Comparison of ENCODE assay signal across 15 cellular contexts in genomic region chr6:12529364-12530019, GRCh38.
DNase-seq lines count a peak whose midpoint lies in the region; ATAC-seq and TF ChIP-seq lines count a peak whose summit lies in the region.
"Had no signal": no experiment of that assay in that cellular context is flagged by ENCODE, and none has a peak within 500 bp of the region (broad histone marks: within the 10 kb centered on the region; RNA-seq: fewer than 3 reads in every experiment).

No MANE protein-coding gene starts in this region.

- TF ChIP-seq CTCF in GM23338 (conservative IDR thresholded peaks at IDR 0.05; ENCODE audit: low read depth in 2 of 2) (no peak), OCI-LY1 (IDR thresholded peaks at IDR 0.05; ENCODE audit: low read length) (no peak), progenitor cell of endocrine pancreas (IDR thresholded peaks at IDR 0.05; ENCODE audit: unreplicated experiment) (no peak)

- H3K27ac ChIP-seq in GM23338 (ENCODE audit: low read depth), result no peak overlapping the region
- H3K27ac ChIP-seq in OCI-LY1 (ENCODE audit: low read depth, low read length, poor library complexity, severe bottlenecking), result no peak overlapping the region
- H3K27ac ChIP-seq: C4-2B had no signal

- no peaks in the 10 kb centered on the region for H3K36me3 Mint-ChIP-seq in GM23338 (ENCODE audit: low read depth)
- H3K36me3 Mint-ChIP-seq in progenitor cell of endocrine pancreas (ENCODE audit: insufficient read depth), result peaks cover 1% of the 10 kb centered on the region

- H3K27ac Mint-ChIP-seq in GM23338 (no peak overlapping the region), progenitor cell of endocrine pancreas (peak overlapping the region; percentile 12)

- H3K4me1 ChIP-seq in GM23338 (ENCODE audit: insufficient read depth) (0 out of 2 replicates have a peak, but pooled peaks cover 7% of the 10 kb centered on the region), OCI-LY1 (ENCODE audit: insufficient read depth, low read length, severe bottlenecking) (peaks cover 5% of the 10 kb centered on the region)

- peaks cover 7% of the 10 kb centered on the region for H3K4me1 Mint-ChIP-seq in GM23338
- peaks cover 7% of the 10 kb centered on the region for H3K4me1 Mint-ChIP-seq in progenitor cell of endocrine pancreas (ENCODE audit: low read depth)

- H3K9me2 ChIP-seq in GM23338 (ENCODE audit: insufficient read depth), result no peaks in the 10 kb centered on the region
- no peaks in the 10 kb centered on the region for H3K9me2 ChIP-seq in OCI-LY1 (ENCODE audit: low read depth, low read length)

- H3K79me2 ChIP-seq in GM23338 (replicated peaks; ENCODE audit: insufficient read depth) (no peaks in the 10 kb centered on the region), OCI-LY1 (ENCODE audit: insufficient read depth, low read length) (no peaks in the 10 kb centered on the region)

- no peak overlapping the region for H3K9ac ChIP-seq in OCI-LY1 (ENCODE audit: low read length)

- DNase-seq in GM23338 (ENCODE audit: low spot score), result peak; percentile 11
- peak; percentile 81 for DNase-seq in islet precursor cell
- no peak for DNase-seq in progenitor cell of endocrine pancreas (ENCODE audit: low spot score, unreplicated experiment)
- DNase-seq in SIG-M5 (lab: John Stamatoyannopoulos, UW), result no peak
- DNase-seq in activated T-cell treated with anti-CD3 and anti-CD28 coated beads, Interleukin-2, amount 50 U/mL, for 48 hours, result no peak
- DNase-seq: DMS 273 treated with DMSO at 0.1 percent for 48 hours, HCEC 1CT, KG1, NCI-H1436, NCI-H2081, NCI-H510A treated with DMSO at 0.1 percent for 48 hours, SHP77 treated with DMSO at 0.1 percent for 48 hours had no signal

- peak overlapping the region; percentile 86; the same call in 1 of the 2 replicates for H2AFZ ChIP-seq in GM23338
- H2AFZ ChIP-seq in OCI-LY1 (ENCODE audit: low read length), result 0 out of 2 replicates have a peak overlapping the region, but pooled peaks have one; percentile 48

- peak; percentile 44; the same call in 2 of the 3 replicates for ATAC-seq in GM23338
- ATAC-seq in HG03139 (IDR thresholded peaks at IDR 0.05; ENCODE audit: unreplicated experiment), result no peak

- no peaks in the 10 kb centered on the region for H4K20me1 ChIP-seq in GM23338 (replicated peaks; ENCODE audit: insufficient read depth)
- H4K20me1 ChIP-seq in OCI-LY1 (ENCODE audit: insufficient read depth, low read length), result no peaks in the 10 kb centered on the region

- H3K9me3 Mint-ChIP-seq in GM23338 (no peaks in the 10 kb centered on the region), progenitor cell of endocrine pancreas (ENCODE audit: low read depth) (peaks cover 6% of the 10 kb centered on the region)

- H3K27me3 ChIP-seq in GM23338 (ENCODE audit: insufficient read depth) (no peaks in the 10 kb centered on the region), OCI-LY1 (ENCODE audit: insufficient read depth, low read length) (no peaks in the 10 kb centered on the region)

- peaks cover 9% of the 10 kb centered on the region for H3K9me3 ChIP-seq in OCI-LY1 (ENCODE audit: low read length)

- H3F3A ChIP-seq in GM23338 (replicated peaks; ENCODE audit: low read depth), result no peaks in the 10 kb centered on the region
- no peaks in the 10 kb centered on the region for H3F3A ChIP-seq in OCI-LY1 (ENCODE audit: insufficient read depth, low read length)

- H3K36me3 ChIP-seq in GM23338 (ENCODE audit: insufficient read depth) (no peaks in the 10 kb centered on the region), OCI-LY1 (ENCODE audit: insufficient read depth, low read length) (no peaks in the 10 kb centered on the region)

- H3K4me3 Mint-ChIP-seq in GM23338 (no peak overlapping the region), progenitor cell of endocrine pancreas (ENCODE audit: low read depth) (no peak overlapping the region)

- H3K27me3 Mint-ChIP-seq in GM23338 (ENCODE audit: insufficient read depth, low read depth, poor library complexity) (peaks cover 4% of the 10 kb centered on the region), progenitor cell of endocrine pancreas (peaks cover 12% of the 10 kb centered on the region)

- H3K4me2 ChIP-seq in GM23338, result no peak overlapping the region
- no peak overlapping the region for H3K4me2 ChIP-seq in OCI-LY1 (ENCODE audit: low read length)

- H3K4me3 ChIP-seq in GM23338, result no peak overlapping the region
- H3K4me3 ChIP-seq in OCI-LY1 (ENCODE audit: low read depth, low read length, poor library complexity, severe bottlenecking), result no peak overlapping the region

TF ChIP-seq in GM23338, 12 proteins besides CTCF, POLR2A, EP300 and RAD21 (continues in another document):
- TF ChIP-seq NANOG (IDR thresholded peaks at IDR 0.05; ENCODE audit: borderline replicate concordance) (no peak), ZNF331 (CRISPR knock-in tag; IDR thresholded peaks at IDR 0.05; ENCODE audit: low read depth) (no peak), STAT1 (IDR thresholded peaks at IDR 0.05; ENCODE audit: unreplicated experiment) (no peak), ZNF462 (CRISPR knock-in tag; IDR thresholded peaks at IDR 0.05) (no peak), POLR2AphosphoS5 (IDR thresholded peaks at IDR 0.05; ENCODE audit: low read depth) (no peak), EZH2 (IDR thresholded peaks at IDR 0.05; ENCODE audit: low read depth, unreplicated experiment) (no peak), JUNB (IDR thresholded peaks at IDR 0.05; ENCODE audit: unreplicated experiment) (no peak), ETS1 (IDR thresholded peaks at IDR 0.05) (no peak), EZH2phosphoT487 (IDR thresholded peaks at IDR 0.05; ENCODE audit: unreplicated experiment) (no peak), CREB1 (CRISPR knock-in tag; IDR thresholded peaks at IDR 0.05; ENCODE audit: low read depth) (no peak)

Comparison
In these comparisons a context has a peak if more than half of its experiments do, and no peak if none do; other contexts are left out.
1. DNase-seq: peak in GM23338 (single experiment) and islet precursor cell (single experiment); none in progenitor cell of endocrine pancreas (single experiment), SIG-M5 (single experiment) and activated T-cell treated with anti-CD3 and anti-CD28 coated beads, Interleukin-2, amount 50 U/mL, for 48 hours (0 of 2).